ENCODE assay signal across 25 cellular contexts in genomic region chr12:108211161-108211560, GRCh38.
"Had no signal": no experiment of that assay in that cellular context is flagged by ENCODE, and none has a peak within 500 bp of the region (broad histone marks: within the 10 kb centered on the region; RNA-seq: fewer than 3 reads in every experiment).

No MANE protein-coding gene starts in this region.

- H3K27ac ChIP-seq: esophagus squamous epithelium, left ventricle myocardium inferior, lower lobe of right lung, ovary, psoas muscle, sigmoid colon, stomach, thyroid gland, vagina had no signal

- H3K4me1 ChIP-seq: esophagus squamous epithelium, left ventricle myocardium inferior, lower lobe of right lung, psoas muscle, sigmoid colon, stomach, thyroid gland, vagina had no signal

- DNase-seq: cortex of kidney; effector memory CD8-positive, alpha-beta T cell; erythroblast; esophagus squamous epithelium; foreskin melanocyte; immature natural killer cell; islet precursor cell; kidney glomerular epithelial cell; left colon; left ventricle myocardium inferior; lower lobe of right lung; natural killer cell; occipital lobe; ovary; psoas muscle; right cardiac atrium; sigmoid colon; stimulated activated CD4-positive, alpha-beta T cell treated with anti-CD3 and anti-CD28 coated beads, Interleukin-2, amount 100 ng/mL, for 24 hours; stimulated activated CD4-positive, alpha-beta T cell treated with anti-CD3 and anti-CD28 coated beads, Interleukin-4, amount 100 ng/mL, for 24 hours; stimulated activated naive CD4-positive, alpha-beta T cell treated with Interleukin-2 at 50 U/mL for 16 hours; stomach; thyroid gland; trophoblast cell had no signal

- H3K27me3 ChIP-seq: esophagus squamous epithelium, ovary, sigmoid colon, thyroid gland, vagina had no signal

- ATAC-seq: effector memory CD8-positive, alpha-beta T cell; left colon; lower lobe of right lung; natural killer cell; psoas muscle; right cardiac atrium; stimulated activated effector memory CD8-positive, alpha-beta T cell treated with anti-CD3 and anti-CD28 coated beads, Interleukin-12 subunit alpha, Interleukin-12 subunit beta, amount 100 ng/mL, for 72 hours had no signal

- H3K36me3 ChIP-seq: esophagus squamous epithelium, left ventricle myocardium inferior, lower lobe of right lung, ovary, sigmoid colon, stomach, thyroid gland, vagina had no signal

- H3K9me3 ChIP-seq: esophagus squamous epithelium, left ventricle myocardium inferior, lower lobe of right lung, ovary, psoas muscle, sigmoid colon, stomach, thyroid gland, vagina had no signal

- H3K4me3 ChIP-seq: esophagus squamous epithelium, left ventricle myocardium inferior, lower lobe of right lung, ovary, psoas muscle, sigmoid colon, stomach, thyroid gland, vagina had no signal
